In the genomic region with DNA sequence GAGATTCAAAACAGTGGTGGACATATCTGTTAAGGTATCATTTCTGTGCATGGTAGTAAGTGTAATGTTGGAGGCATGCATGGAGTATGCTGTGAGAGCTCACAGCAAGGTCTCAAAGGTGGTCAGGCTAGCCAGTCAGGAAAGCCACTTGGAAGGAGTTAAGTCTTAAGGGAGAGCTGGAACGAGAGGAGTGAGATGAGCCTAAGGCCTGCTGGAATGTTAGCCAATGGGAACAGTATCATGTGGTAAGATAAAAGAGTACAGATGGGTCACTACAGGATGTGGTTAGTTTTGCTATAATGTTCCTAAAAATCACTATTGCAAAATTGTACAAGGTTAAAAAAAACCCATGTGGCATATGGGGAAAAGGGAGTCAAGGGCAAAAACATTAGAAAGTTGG, we compare ENCODE assay signal across 17 cellular contexts.
DNase-seq lines count a peak whose midpoint lies in the region; ATAC-seq and TF ChIP-seq lines count a peak whose summit lies in the region.
"Had no signal": no experiment of that assay in that cellular context is flagged by ENCODE, and none has a peak within 500 bp of the region (broad histone marks: within the 10 kb centered on the region; RNA-seq: fewer than 3 reads in every experiment).

No MANE protein-coding gene starts in this region.

- H3K27ac Mint-ChIP-seq in HFFc6: no peak overlapping the region
- H3K27ac Mint-ChIP-seq: activated CD4-positive, alpha-beta T cell treated with anti-CD3 and anti-CD28 coated beads, Interleukin-2, amount 10 ng/mL, durations not matched to agents 7 days and 5 days had no signal

- intact Hi-C loops in body of pancreas (cut with DNase I): no loop called here
- intact Hi-C loops in gastrocnemius medialis (cut with DNase I; ENCODE audit: low total_unique reads): no loop called here

- no peaks in the 10 kb centered on the region for H3K4me1 Mint-ChIP-seq in HFFc6 (ENCODE audit: low read depth)
- H3K4me1 Mint-ChIP-seq: activated CD4-positive, alpha-beta T cell treated with anti-CD3 and anti-CD28 coated beads, Interleukin-2, amount 10 ng/mL, durations not matched to agents 7 days and 5 days had no signal

- TF ChIP-seq CTCF in body of pancreas (IDR thresholded peaks at IDR 0.05): no peak
- TF ChIP-seq CTCF in gastrocnemius medialis (IDR thresholded peaks at IDR 0.05 in 4 of 5, conservative IDR thresholded peaks at IDR 0.05 in 1 of 5): no peak
- TF ChIP-seq CTCF in HFFc6 (IDR thresholded peaks at IDR 0.05): no peak

- no peaks in the 10 kb centered on the region for H3K79me1 ChIP-seq in mesenchymal stem cell (replicated peaks; ENCODE audit: low read length, poor library complexity, severe bottlenecking)

- no peak overlapping the region for H3K23ac ChIP-seq in mesenchymal stem cell (ENCODE audit: low read length in 2 of 2)

- no peaks in the 10 kb centered on the region for H3K27me3 ChIP-seq in body of pancreas
- H3K27me3 ChIP-seq in mesenchymal stem cell (ENCODE audit: control insufficient read depth in 1 of 2, insufficient read depth in 1 of 2, low read length in 2 of 2): no peaks in the 10 kb centered on the region
- H3K27me3 ChIP-seq in gastrocnemius medialis: no peaks in the 10 kb centered on the region

- ATAC-seq in body of pancreas (peak; percentile 53), gastrocnemius medialis (no peak)
- ATAC-seq: HepG2, right cardiac atrium had no signal

- no peak overlapping the region for H2AK5ac ChIP-seq in mesenchymal stem cell (ENCODE audit: low read length, severe bottlenecking)

- no peak overlapping the region for H3K4me2 ChIP-seq in mesenchymal stem cell (ENCODE audit: low read length, poor library complexity, severe bottlenecking)

- no peak overlapping the region for H3K9ac ChIP-seq in mesenchymal stem cell (ENCODE audit: low read length)

- H3K36me3 Mint-ChIP-seq in HFFc6 (ENCODE audit: low read depth): no peaks in the 10 kb centered on the region

- no peak overlapping the region for H2AFZ ChIP-seq in mesenchymal stem cell (ENCODE audit: low read depth, low read length)

- H2BK12ac ChIP-seq in mesenchymal stem cell (ENCODE audit: low read length in 2 of 2): no peak overlapping the region

- no peaks in the 10 kb centered on the region for H3K9me3 ChIP-seq in body of pancreas
- H3K9me3 ChIP-seq in mesenchymal stem cell (ENCODE audit: control insufficient read depth, low read length): no peaks in the 10 kb centered on the region
- no peaks in the 10 kb centered on the region for H3K9me3 ChIP-seq in gastrocnemius medialis

- 41 to 50% methylated on average over 1 of the region's 1 CpG for WGBS in body of pancreas, 2 donors
- 50% methylated on average over 1 of the region's 1 CpG for WGBS in mesenchymal stem cell

- no peak overlapping the region for H3K14ac ChIP-seq in mesenchymal stem cell (ENCODE audit: low read length in 2 of 2)

- DNase-seq in EH (ENCODE audit: low read depth): peak; percentile 23
- peak; percentile 59 for DNase-seq in NCI-H226
- DNase-seq in body of pancreas: peak in 1 of 4 donors; percentile 4
- peak; percentile 4 for DNase-seq in mesenchymal stem cell
- no peak for DNase-seq in LoVo (ENCODE audit: low spot score)
- DNase-seq in gastrocnemius medialis: no peak
- DNase-seq in HFFc6: no peak
- no peak for DNase-seq in erythroblast (lab: John Stamatoyannopoulos, UW)
- DNase-seq: activated CD4-positive, alpha-beta T cell treated with anti-CD3 and anti-CD28 coated beads, Interleukin-2, amount 10 ng/mL, durations not matched to agents 7 days and 5 days; activated naive CD4-positive, alpha-beta T cell treated with Interleukin-2 at 50 U/mL for 16 hours; hippocampal formation; kidney glomerular epithelial cell; NCI-H1092 treated with DMSO at 0.1 percent for 48 hours; NCI-H69; occipital lobe; right cardiac atrium had no signal

- H3K4me3 Mint-ChIP-seq in HFFc6: no peak overlapping the region
- H3K4me3 Mint-ChIP-seq: activated CD4-positive, alpha-beta T cell treated with anti-CD3 and anti-CD28 coated beads, Interleukin-2, amount 10 ng/mL, durations not matched to agents 7 days and 5 days had no signal

- H3K4me3 ChIP-seq in body of pancreas (no peak overlapping the region), mesenchymal stem cell (ENCODE audit: insufficient read depth in 1 of 2, low read depth in 1 of 2, low read length in 2 of 2) (no peak overlapping the region), gastrocnemius medialis (no peak overlapping the region)

- H3K4me1 ChIP-seq in body of pancreas (no peaks in the 10 kb centered on the region), mesenchymal stem cell (ENCODE audit: control insufficient read depth, insufficient read depth, low read depth, low read length) (no peaks in the 10 kb centered on the region), gastrocnemius medialis (no peaks in the 10 kb centered on the region)

- H2BK15ac ChIP-seq in mesenchymal stem cell (ENCODE audit: low read depth, poor library complexity, severe bottlenecking): no peak overlapping the region

- H3K27ac ChIP-seq in body of pancreas (no peak overlapping the region), mesenchymal stem cell (ENCODE audit: low read length, poor library complexity, severe bottlenecking) (no peak overlapping the region), gastrocnemius medialis (no peak overlapping the region)

- no peak overlapping the region for H4K8ac ChIP-seq in mesenchymal stem cell (ENCODE audit: low read length)

- in situ Hi-C loops in gastrocnemius medialis (cut with MboI; ENCODE audit: low sequenced_read_pairs in 4 of 4): no loop called here

- no peak overlapping the region for H2BK120ac ChIP-seq in mesenchymal stem cell (ENCODE audit: low read depth, low read length)

- H3K36me3 ChIP-seq in body of pancreas (replicated peaks in 1 of 2; ENCODE audit: insufficient read depth in 1 of 2, low read depth in 2 of 2) (no peaks in the 10 kb centered on the region), mesenchymal stem cell (ENCODE audit: control insufficient read depth in 1 of 2, insufficient read depth in 2 of 2, low read depth in 1 of 2, low read length in 2 of 2) (no peaks in the 10 kb centered on the region), gastrocnemius medialis (no peaks in the 10 kb centered on the region)

- H3K18ac ChIP-seq in mesenchymal stem cell (ENCODE audit: low read depth in 1 of 2, low read length in 2 of 2): no peak overlapping the region

- no peak overlapping the region for H4K91ac ChIP-seq in mesenchymal stem cell (ENCODE audit: low read length)

- TF ChIP-seq POLR2A in body of pancreas (IDR thresholded peaks at IDR 0.05) (no peak), gastrocnemius medialis (IDR thresholded peaks at IDR 0.05) (no peak), erythroblast (IDR thresholded peaks at IDR 0.05; ENCODE audit: low read length) (no peak)

- H3K27me3 Mint-ChIP-seq in HFFc6 (ENCODE audit: insufficient read depth): peaks cover 2% of the 10 kb centered on the region
- H3K27me3 Mint-ChIP-seq: activated CD4-positive, alpha-beta T cell treated with anti-CD3 and anti-CD28 coated beads, Interleukin-2, amount 10 ng/mL, durations not matched to agents 7 days and 5 days had no signal

- no peak overlapping the region for H2BK5ac ChIP-seq in mesenchymal stem cell (ENCODE audit: low read depth, low read length, poor library complexity, severe bottlenecking)

- no peak overlapping the region for H3K4ac ChIP-seq in mesenchymal stem cell (ENCODE audit: low read depth in 1 of 2, low read length in 2 of 2)

- no peaks in the 10 kb centered on the region for H3K9me3 Mint-ChIP-seq in HFFc6
- H3K9me3 Mint-ChIP-seq: activated CD4-positive, alpha-beta T cell treated with anti-CD3 and anti-CD28 coated beads, Interleukin-2, amount 10 ng/mL, durations not matched to agents 7 days and 5 days had no signal

Comparison
In these comparisons a context has a peak if more than half of its experiments do, and no peak if none do; other contexts are left out.
1. DNase-seq: peak in EH (single experiment), NCI-H226 (single experiment) and mesenchymal stem cell (single experiment); none in LoVo (single experiment), gastrocnemius medialis (0 of 2), HFFc6 (single experiment) and erythroblast (0 of 2).